Comparison of ENCODE assay signal across 9 cellular contexts in genomic region chr13:99151516-99151915, GRCh38.
A peak's percentile ranks its signal among the peaks of the same experiment; 100 is the strongest.
DNase-seq lines count a peak whose midpoint lies in the region; ATAC-seq lines count a peak whose summit lies in the region.
"Had no signal": no experiment of that assay in that cellular context is flagged by ENCODE, and none has a peak within 500 bp of the region (broad histone marks: within the 10 kb centered on the region; RNA-seq: fewer than 3 reads in every experiment).

No MANE protein-coding gene starts in this region.

- ATAC-seq in GM18861 (IDR thresholded peaks at IDR 0.05; ENCODE audit: unreplicated experiment) (peak; percentile 86), HG02610 (IDR thresholded peaks at IDR 0.05; ENCODE audit: unreplicated experiment) (peak; percentile 91)
- ATAC-seq: Panc1 had no signal

- DNase-seq in NCI-H226 (peak; percentile 94), kidney tubule cell (ENCODE audit: low spot score) (peak; percentile 65), T1000 (lab: John Stamatoyannopoulos, UW) (no peak), NCI-H748 treated with DMSO at 0.1 percent for 48 hours (lab: John Stamatoyannopoulos, UW) (no peak), NCI-H2196 treated with DMSO at 0.1 percent for 48 hours (lab: John Stamatoyannopoulos, UW; ENCODE audit: unreplicated experiment) (no peak), NCI-H748 (lab: John Stamatoyannopoulos, UW; ENCODE audit: unreplicated experiment) (no peak)

Comparison
In these comparisons a context has a peak if more than half of its experiments do, and no peak if none do; other contexts are left out.
1. DNase-seq: peak in NCI-H226 (single experiment) and kidney tubule cell (single experiment); none in T1000 (single experiment), NCI-H748 treated with DMSO at 0.1 percent for 48 hours (single experiment), NCI-H2196 treated with DMSO at 0.1 percent for 48 hours (single experiment) and NCI-H748 (single experiment).